Comparison of ENCODE assay signal across 1 cellular context in the genomic region with DNA sequence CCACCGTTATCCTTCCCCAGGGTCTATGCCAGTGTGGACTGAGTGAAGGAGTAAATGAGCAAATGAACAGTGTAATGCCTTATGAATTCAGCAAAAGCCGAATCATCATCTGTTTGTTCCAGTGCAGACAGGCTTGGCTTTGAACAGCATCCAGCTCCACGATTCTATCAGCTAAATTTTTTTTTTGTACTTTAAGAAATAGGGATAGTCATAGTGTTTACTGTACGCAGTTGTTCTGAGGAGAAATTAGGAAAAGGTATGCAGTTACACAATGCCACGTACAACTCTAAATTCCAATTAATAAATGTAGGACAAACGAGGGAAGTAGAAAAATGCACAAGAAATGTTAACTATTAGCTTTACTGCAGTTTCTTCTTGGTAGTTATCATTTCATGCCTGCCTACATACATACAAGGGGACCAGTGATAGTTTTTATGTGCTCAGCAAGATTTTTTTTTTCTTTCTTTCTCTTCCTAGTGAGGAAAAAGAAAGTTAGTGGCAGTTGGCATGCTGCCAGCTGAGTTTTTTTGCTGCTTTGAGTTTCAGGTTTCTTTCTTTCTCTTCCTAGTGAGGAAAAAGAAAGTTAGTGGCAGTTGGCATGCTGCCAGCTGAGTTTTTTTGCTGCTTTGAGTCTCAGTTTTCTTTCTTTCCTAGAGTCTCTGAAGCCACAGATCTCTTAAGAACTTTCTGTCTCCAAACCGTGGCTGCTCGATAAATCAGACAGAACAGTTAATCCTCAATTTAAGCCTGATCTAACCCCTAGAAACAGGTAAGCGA.
TF ChIP-seq lines count a peak whose summit lies in the region.

IFI44L (plus strand) TSS at position 646 of the 777 bp plus-strand sequence. CDS start 7,468 bp downstream, outside the sequence.

TF ChIP-seq in HEK293, 187 proteins besides CTCF, POLR2A, EP300 and RAD21 (continued from another document and continues in another):
- TF ChIP-seq, protein P1, sequence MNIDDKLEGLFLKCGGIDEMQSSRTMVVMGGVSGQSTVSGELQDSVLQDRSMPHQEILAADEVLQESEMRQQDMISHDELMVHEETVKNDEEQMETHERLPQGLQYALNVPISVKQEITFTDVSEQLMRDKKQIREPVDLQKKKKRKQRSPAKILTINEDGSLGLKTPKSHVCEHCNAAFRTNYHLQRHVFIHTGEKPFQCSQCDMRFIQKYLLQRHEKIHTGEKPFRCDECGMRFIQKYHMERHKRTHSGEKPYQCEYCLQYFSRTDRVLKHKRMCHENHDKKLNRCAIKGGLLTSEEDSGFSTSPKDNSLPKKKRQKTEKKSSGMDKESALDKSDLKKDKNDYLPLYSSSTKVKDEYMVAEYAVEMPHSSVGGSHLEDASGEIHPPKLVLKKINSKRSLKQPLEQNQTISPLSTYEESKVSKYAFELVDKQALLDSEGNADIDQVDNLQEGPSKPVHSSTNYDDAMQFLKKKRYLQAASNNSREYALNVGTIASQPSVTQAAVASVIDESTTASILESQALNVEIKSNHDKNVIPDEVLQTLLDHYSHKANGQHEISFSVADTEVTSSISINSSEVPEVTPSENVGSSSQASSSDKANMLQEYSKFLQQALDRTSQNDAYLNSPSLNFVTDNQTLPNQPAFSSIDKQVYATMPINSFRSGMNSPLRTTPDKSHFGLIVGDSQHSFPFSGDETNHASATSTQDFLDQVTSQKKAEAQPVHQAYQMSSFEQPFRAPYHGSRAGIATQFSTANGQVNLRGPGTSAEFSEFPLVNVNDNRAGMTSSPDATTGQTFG (tag by site-specific recombination; IDR thresholded peaks at IDR 0.05; ENCODE audit: borderline replicate concordance) = no peak
- TF ChIP-seq GLI2 (tag by site-specific recombination; IDR thresholded peaks at IDR 0.05; ENCODE audit: borderline replicate concordance, low read depth) (peak; percentile 34; the same call in 1 of the 2 replicates), ZNF837 (tag by site-specific recombination; IDR thresholded peaks at IDR 0.05) (no peak), ZNF670 (tag by site-specific recombination; IDR thresholded peaks at IDR 0.05; ENCODE audit: low read depth) (no peak), ZFP3 (tag by site-specific recombination; IDR thresholded peaks at IDR 0.05; ENCODE audit: low read depth) (no peak), ZNF23 (tag by site-specific recombination; IDR thresholded peaks at IDR 0.05; ENCODE audit: borderline replicate concordance) (no peak), ZSCAN30 (tag by site-specific recombination; IDR thresholded peaks at IDR 0.05) (no peak), YY1 (tag by site-specific recombination; IDR thresholded peaks at IDR 0.05) (no peak), ZBTB7A (tag by site-specific recombination; IDR thresholded peaks at IDR 0.05; ENCODE audit: low read depth) (no peak), ZBTB1 (tag by site-specific recombination; IDR thresholded peaks at IDR 0.05) (no peak), ZNF514 (tag by site-specific recombination; IDR thresholded peaks at IDR 0.05) (no peak), OVOL3 (tag by site-specific recombination; IDR thresholded peaks at IDR 0.05) (no peak), YY2 (tag by site-specific recombination; IDR thresholded peaks at IDR 0.05) (no peak), ZNF37A (tag by site-specific recombination; IDR thresholded peaks at IDR 0.05) (peak; percentile 83), ZNF529 (tag by site-specific recombination; IDR thresholded peaks at IDR 0.05; ENCODE audit: insufficient replicate concordance) (peak; percentile 61), ZNF350 (tag by site-specific recombination; IDR thresholded peaks at IDR 0.05) (peak; percentile 93), BCL11A (tag by site-specific recombination; IDR thresholded peaks at IDR 0.05; ENCODE audit: low read depth) (no peak), ZNF169 (tag by site-specific recombination; IDR thresholded peaks at IDR 0.05) (no peak), ZNF48 (tag by site-specific recombination; IDR thresholded peaks at IDR 0.05) (no peak), HIC1 (tag by site-specific recombination; IDR thresholded peaks at IDR 0.05) (no peak), ZNF623 (tag by site-specific recombination; IDR thresholded peaks at IDR 0.05) (no peak), KLF1 (tag by site-specific recombination; IDR thresholded peaks at IDR 0.05) (no peak), ZNF660 (tag by site-specific recombination; IDR thresholded peaks at IDR 0.05) (peak; percentile 95), IKZF3 (tag by site-specific recombination; IDR thresholded peaks at IDR 0.05) (no peak), TCF7L2 (IDR thresholded peaks at IDR 0.05; ENCODE audit: borderline replicate concordance, low read depth, low read length) (no peak), KLF9 (tag by site-specific recombination; IDR thresholded peaks at IDR 0.05; ENCODE audit: low read depth) (no peak), MEIS1 (CRISPR knock-in tag; IDR thresholded peaks at IDR 0.05; ENCODE audit: borderline replicate concordance) (no peak), ZNF280D (tag by site-specific recombination; IDR thresholded peaks at IDR 0.05) (no peak), ZNF548 (tag by site-specific recombination; IDR thresholded peaks at IDR 0.05) (no peak)
- TF ChIP-seq, protein P2, sequence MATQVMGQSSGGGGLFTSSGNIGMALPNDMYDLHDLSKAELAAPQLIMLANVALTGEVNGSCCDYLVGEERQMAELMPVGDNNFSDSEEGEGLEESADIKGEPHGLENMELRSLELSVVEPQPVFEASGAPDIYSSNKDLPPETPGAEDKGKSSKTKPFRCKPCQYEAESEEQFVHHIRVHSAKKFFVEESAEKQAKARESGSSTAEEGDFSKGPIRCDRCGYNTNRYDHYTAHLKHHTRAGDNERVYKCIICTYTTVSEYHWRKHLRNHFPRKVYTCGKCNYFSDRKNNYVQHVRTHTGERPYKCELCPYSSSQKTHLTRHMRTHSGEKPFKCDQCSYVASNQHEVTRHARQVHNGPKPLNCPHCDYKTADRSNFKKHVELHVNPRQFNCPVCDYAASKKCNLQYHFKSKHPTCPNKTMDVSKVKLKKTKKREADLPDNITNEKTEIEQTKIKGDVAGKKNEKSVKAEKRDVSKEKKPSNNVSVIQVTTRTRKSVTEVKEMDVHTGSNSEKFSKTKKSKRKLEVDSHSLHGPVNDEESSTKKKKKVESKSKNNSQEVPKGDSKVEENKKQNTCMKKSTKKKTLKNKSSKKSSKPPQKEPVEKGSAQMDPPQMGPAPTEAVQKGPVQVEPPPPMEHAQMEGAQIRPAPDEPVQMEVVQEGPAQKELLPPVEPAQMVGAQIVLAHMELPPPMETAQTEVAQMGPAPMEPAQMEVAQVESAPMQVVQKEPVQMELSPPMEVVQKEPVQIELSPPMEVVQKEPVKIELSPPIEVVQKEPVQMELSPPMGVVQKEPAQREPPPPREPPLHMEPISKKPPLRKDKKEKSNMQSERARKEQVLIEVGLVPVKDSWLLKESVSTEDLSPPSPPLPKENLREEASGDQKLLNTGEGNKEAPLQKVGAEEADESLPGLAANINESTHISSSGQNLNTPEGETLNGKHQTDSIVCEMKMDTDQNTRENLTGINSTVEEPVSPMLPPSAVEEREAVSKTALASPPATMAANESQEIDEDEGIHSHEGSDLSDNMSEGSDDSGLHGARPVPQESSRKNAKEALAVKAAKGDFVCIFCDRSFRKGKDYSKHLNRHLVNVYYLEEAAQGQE (tag by site-specific recombination; IDR thresholded peaks at IDR 0.05) = no peak
- TF ChIP-seq, protein P3, sequence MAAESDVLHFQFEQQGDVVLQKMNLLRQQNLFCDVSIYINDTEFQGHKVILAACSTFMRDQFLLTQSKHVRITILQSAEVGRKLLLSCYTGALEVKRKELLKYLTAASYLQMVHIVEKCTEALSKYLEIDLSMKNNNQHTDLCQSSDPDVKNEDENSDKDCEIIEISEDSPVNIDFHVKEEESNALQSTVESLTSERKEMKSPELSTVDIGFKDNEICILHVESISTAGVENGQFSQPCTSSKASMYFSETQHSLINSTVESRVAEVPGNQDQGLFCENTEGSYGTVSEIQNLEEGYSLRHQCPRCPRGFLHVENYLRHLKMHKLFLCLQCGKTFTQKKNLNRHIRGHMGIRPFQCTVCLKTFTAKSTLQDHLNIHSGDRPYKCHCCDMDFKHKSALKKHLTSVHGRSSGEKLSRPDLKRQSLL (tag by site-specific recombination; IDR thresholded peaks at IDR 0.05) = peak; percentile 33; the same call in 1 of the 2 replicates
- TF ChIP-seq, protein P4, sequence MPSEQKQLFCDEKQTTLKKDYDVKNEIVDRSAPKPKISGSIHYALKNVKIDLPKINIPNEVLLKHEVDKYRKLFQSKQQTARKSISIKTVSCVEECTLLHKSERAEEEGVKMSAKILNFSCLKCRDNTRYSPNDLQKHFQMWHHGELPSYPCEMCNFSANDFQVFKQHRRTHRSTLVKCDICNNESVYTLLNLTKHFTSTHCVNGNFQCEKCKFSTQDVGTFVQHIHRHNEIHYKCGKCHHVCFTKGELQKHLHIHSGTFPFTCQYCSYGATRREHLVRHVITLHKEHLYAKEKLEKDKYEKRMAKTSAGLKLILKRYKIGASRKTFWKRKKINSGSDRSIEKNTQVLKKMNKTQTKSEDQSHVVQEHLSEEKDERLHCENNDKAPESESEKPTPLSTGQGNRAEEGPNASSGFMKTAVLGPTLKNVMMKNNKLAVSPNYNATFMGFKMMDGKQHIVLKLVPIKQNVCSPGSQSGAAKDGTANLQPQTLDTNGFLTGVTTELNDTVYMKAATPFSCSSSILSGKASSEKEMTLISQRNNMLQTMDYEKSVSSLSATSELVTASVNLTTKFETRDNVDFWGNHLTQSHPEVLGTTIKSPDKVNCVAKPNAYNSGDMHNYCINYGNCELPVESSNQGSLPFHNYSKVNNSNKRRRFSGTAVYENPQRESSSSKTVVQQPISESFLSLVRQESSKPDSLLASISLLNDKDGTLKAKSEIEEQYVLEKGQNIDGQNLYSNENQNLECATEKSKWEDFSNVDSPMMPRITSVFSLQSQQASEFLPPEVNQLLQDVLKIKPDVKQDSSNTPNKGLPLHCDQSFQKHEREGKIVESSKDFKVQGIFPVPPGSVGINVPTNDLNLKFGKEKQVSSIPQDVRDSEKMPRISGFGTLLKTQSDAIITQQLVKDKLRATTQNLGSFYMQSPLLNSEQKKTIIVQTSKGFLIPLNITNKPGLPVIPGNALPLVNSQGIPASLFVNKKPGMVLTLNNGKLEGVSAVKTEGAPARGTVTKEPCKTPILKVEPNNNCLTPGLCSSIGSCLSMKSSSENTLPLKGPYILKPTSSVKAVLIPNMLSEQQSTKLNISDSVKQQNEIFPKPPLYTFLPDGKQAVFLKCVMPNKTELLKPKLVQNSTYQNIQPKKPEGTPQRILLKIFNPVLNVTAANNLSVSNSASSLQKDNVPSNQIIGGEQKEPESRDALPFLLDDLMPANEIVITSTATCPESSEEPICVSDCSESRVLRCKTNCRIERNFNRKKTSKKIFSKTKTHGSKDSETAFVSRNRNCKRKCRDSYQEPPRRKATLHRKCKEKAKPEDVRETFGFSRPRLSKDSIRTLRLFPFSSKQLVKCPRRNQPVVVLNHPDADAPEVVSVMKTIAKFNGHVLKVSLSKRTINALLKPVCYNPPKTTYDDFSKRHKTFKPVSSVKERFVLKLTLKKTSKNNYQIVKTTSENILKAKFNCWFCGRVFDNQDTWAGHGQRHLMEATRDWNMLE (tag by site-specific recombination; conservative IDR thresholded peaks at IDR 0.05; ENCODE audit: low read depth) = no peak
